Comparison of ENCODE assay signal across 21 cellular contexts in the genomic region with DNA sequence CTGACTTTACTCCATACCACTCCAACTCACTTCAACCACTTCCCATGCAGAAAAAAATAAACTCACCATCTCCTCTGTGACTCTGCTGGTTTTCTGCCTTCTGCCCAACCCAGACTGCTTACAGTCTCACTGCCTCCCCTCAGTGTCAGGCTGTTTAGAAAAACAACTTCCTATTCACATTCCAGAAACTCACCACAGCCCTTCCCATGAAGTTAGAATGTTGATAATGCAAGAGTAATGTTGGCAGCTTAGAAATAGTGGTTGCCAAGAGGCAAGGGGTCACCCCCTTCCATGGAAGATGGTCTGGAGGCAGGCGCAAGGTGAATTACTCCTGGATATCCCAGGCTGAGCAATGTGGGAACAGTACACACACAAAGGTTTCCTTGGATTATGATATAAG. TPM values are rescaled to one million over a fixed set of nuclear protein-coding genes. Genes with fewer than 3 reads are reported as not detected.
DNase-seq lines count a peak whose midpoint lies in the region; ATAC-seq, FAIRE-seq and TF ChIP-seq lines count a peak whose summit lies in the region.
"Had no signal": no experiment of that assay in that cellular context is flagged by ENCODE, and none has a peak within 500 bp of the region (broad histone marks: within the 10 kb centered on the region; RNA-seq: fewer than 3 reads in every experiment).

Gene SELP, minus strand, starts transcription at position 119 of the 400 bp plus-strand sequence. Its CDS starts 50 bp downstream, at position 69.

- H3K27me3 ChIP-seq in Loucy (ENCODE audit: insufficient read depth, low read length, poor library complexity, severe bottlenecking): no peaks in the 10 kb centered on the region

- TF ChIP-seq CTCF in Loucy (conservative IDR thresholded peaks at IDR 0.05; ENCODE audit: low read length) (no peak), kidney (IDR thresholded peaks at IDR 0.05; ENCODE audit: borderline replicate concordance, extremely low read depth, insufficient read depth) (no peak)

- no peaks in the 10 kb centered on the region for H4K20me1 ChIP-seq in Loucy (ENCODE audit: insufficient read depth, low read length, poor library complexity, severe bottlenecking)

- peaks cover 49% of the 10 kb centered on the region for H3K4me1 ChIP-seq in Loucy (ENCODE audit: insufficient read depth, low read length, poor library complexity, severe bottlenecking)
- H3K4me1 ChIP-seq in kidney (ENCODE audit: control insufficient read depth in 1 of 2, insufficient read depth in 1 of 2, low read depth in 1 of 2, low read length in 2 of 2): no peaks in the 10 kb centered on the region

- H3F3A ChIP-seq in Loucy (ENCODE audit: low read depth): peaks cover 7% of the 10 kb centered on the region; the same call in 1 of the 2 replicates

- peak within 1 kb of the TSS; percentile 16 to 32 for H3K27ac ChIP-seq in kidney (ENCODE audit: low read depth in 2 of 2, low read length in 2 of 2)
- H3K27ac ChIP-seq: WERI-Rb-1 had no signal

- peak; percentile 8 for DNase-seq in Daoy (ENCODE audit: low read depth)
- DNase-seq in kidney: no peak
- DNase-seq in pulmonary artery endothelial cell (ENCODE audit: low read depth, low spot score): peak; percentile 47
- no peak for DNase-seq in D341Med (ENCODE audit: low spot score)
- DNase-seq in NCI-H774 (lab: John Stamatoyannopoulos, UW): no peak
- DNase-seq: activated CD8-positive, alpha-beta memory T cell treated with anti-CD3 and anti-CD28 coated beads for 24 hours; AML-193; Calu3; effector memory CD8-positive, alpha-beta T cell; HCEC 1CT; islet precursor cell; KG1; NCI-H1048; NCI-H2081; NCI-H524; SHP77; stimulated activated CD4-positive, alpha-beta T cell treated with anti-CD3 and anti-CD28 coated beads, Interleukin-4, amount 100 ng/mL, for 4 hours; WERI-Rb-1 had no signal

- no peak within 1 kb of the TSS for H2AFZ ChIP-seq in Loucy (ENCODE audit: low read length)

- intact Hi-C loops in kidney (cut with DNase I): no loop called here

- H3K9me3 ChIP-seq in Loucy (ENCODE audit: insufficient read depth, low read depth, low read length) (peaks cover 17% of the 10 kb centered on the region), kidney (ENCODE audit: control insufficient read depth in 1 of 2, low read length in 2 of 2) (peaks cover 0 to 19% of the 10 kb centered on the region in 2 donors)

- H3K9ac ChIP-seq in Loucy (ENCODE audit: low read depth, low read length, poor library complexity, severe bottlenecking) (peak within 1 kb of the TSS; percentile 54), kidney (ENCODE audit: low read length in 2 of 2) (no peak within 1 kb of the TSS)

- H3K79me2 ChIP-seq in Loucy (ENCODE audit: insufficient read depth, low read length): no peaks in the 10 kb centered on the region

- FAIRE-seq in kidney (lab: Jason Lieb, UNC): no peak

- no peak for ATAC-seq in GM21786 (IDR thresholded peaks at IDR 0.05; ENCODE audit: unreplicated experiment)
- ATAC-seq: effector memory CD8-positive, alpha-beta T cell had no signal

- no peaks in the 10 kb centered on the region for H3K9me2 ChIP-seq in Loucy (replicated peaks; ENCODE audit: low read depth, low read length)

- H3K4me3 ChIP-seq in Loucy (ENCODE audit: low read length, poor library complexity, severe bottlenecking) (no peak within 1 kb of the TSS), kidney (ENCODE audit: low read length in 2 of 2) (peak within 1 kb of the TSS; percentile 18 to 32)

- no peaks in the 10 kb centered on the region for H3K36me3 ChIP-seq in Loucy (ENCODE audit: insufficient read depth, low read length)
- no peaks in the 10 kb centered on the region for H3K36me3 ChIP-seq in kidney (ENCODE audit: control insufficient read depth in 1 of 2, insufficient read depth in 2 of 2, low read length in 2 of 2)
- H3K36me3 ChIP-seq: WERI-Rb-1 had no signal

- peak within 1 kb of the TSS; percentile 46 for H3K4me2 ChIP-seq in Loucy (ENCODE audit: low read depth, low read length, poor library complexity, severe bottlenecking)

RNA-seq across cellular contexts. Expression of gene SELP, which starts in this region (rescaled TPM):
- not detected in 2 replicates for total RNA-seq in Daoy (2014; rRNA removed; shearing (Covaris generic))
- total RNA-seq in kidney (19.4 TPM), pulmonary artery endothelial cell (1.8 and 3.3 TPM in 2 replicates)
- 12.5 TPM for polyA plus RNA-seq in kidney (ENCODE audit: insufficient read depth, low read depth, low replicate concordance)
- total RNA-seq: osteoblast had no signal

Comparison
In these comparisons a context has a peak if more than half of its experiments do, and no peak if none do; other contexts are left out.
1. Peak in DNase-seq in Daoy; RNA of the gene not detected or under 1 TPM.